ENCODE assay signal across 1 cellular context in genomic region chr16:24689128-24689527, GRCh38.
TF ChIP-seq lines count a peak whose summit lies in the region.

No MANE protein-coding gene starts in this region.

TF ChIP-seq in HepG2, 621 proteins besides CTCF, POLR2A, EP300 and RAD21 (continued from another document):
- TF ChIP-seq IKZF5 (CRISPR knock-in tag; IDR thresholded peaks at IDR 0.05) (0 out of 2 replicates have a peak, but pooled peaks have one; percentile 27), KDM2A (CRISPR knock-in tag; IDR thresholded peaks at IDR 0.05; ENCODE audit: borderline replicate concordance, low read depth) (peak; percentile 57), ZFP1 (CRISPR knock-in tag; IDR thresholded peaks at IDR 0.05) (0 out of 2 replicates have a peak, but pooled peaks have one; percentile 22), ATF2 (CRISPR knock-in tag; IDR thresholded peaks at IDR 0.05) (peak; percentile 34; the same call in 1 of the 2 replicates)
